In genomic region chr9:111599092-111599947, GRCh38 we compare ENCODE assay signal across 7 cellular contexts. TPM values are rescaled to one million over a fixed set of nuclear protein-coding genes. Genes with fewer than 3 reads are reported as not detected.
DNase-seq lines count a peak whose midpoint lies in the region; FAIRE-seq and TF ChIP-seq lines count a peak whose summit lies in the region.

PTGR1 (minus strand) TSS chr9:111599647; CDS start chr9:111597422, 2,225 bp downstream.

- DNase-seq in GM12891 (ENCODE audit: insufficient read length, low spot score), result peak; percentile 43
- DNase-seq in UCSD-AML1 (lab: John Stamatoyannopoulos, UW; ENCODE audit: unreplicated experiment), result peak; percentile 70
- peak; percentile 39 to 76 for DNase-seq in dermis microvascular lymphatic vessel endothelial cell (ENCODE audit: low read depth in 2 of 2)
- DNase-seq in spleen, result peak; percentile 86
- DNase-seq in NCI-H1092 (lab: John Stamatoyannopoulos, UW), result no peak

- H3K36me3 ChIP-seq in spleen, result peaks cover 0 to 7% (median 0%) of the 10 kb centered on the region in 6 donors

- peak within 1 kb of the TSS; percentile 30 for H3K27ac ChIP-seq in layer of hippocampus (ENCODE audit: low read depth, low read length)
- peak within 1 kb of the TSS in 7 of 8 donors; percentile 63 to 82 (median 74) for H3K27ac ChIP-seq in spleen

- no peaks in the 10 kb centered on the region for H3K9me3 ChIP-seq in spleen

- TF ChIP-seq RAD21 in Ishikawa (IDR thresholded peaks at IDR 0.05; ENCODE audit: low read depth), result no peak

- peak within 1 kb of the TSS; percentile 48 to 74 (median 55) for H3K4me3 ChIP-seq in spleen

- peaks cover 0 to 30% (median 27%) of the 10 kb centered on the region in 6 donors for H3K4me1 ChIP-seq in spleen

- peak; percentile 81 for FAIRE-seq in GM12891 (lab: Jason Lieb, UNC)

- 1 to 3% (median 3%) methylated on average over 50 to 64 of the region's 64 CpGs for WGBS in spleen, 5 donors

- intact Hi-C loops in spleen (cut with DNase I; ENCODE audit: low total_unique reads), result no loop called here

- 0 out of 2 replicates have a peak, but pooled peaks have one; percentile 14 for TF ChIP-seq EP300 in Ishikawa (IDR thresholded peaks at IDR 0.05; ENCODE audit: borderline replicate concordance)

- TF ChIP-seq POLR2A in GM12891 (IDR thresholded peaks at IDR 0.05; ENCODE audit: low read depth, low read length), result no peak
- no peak for TF ChIP-seq POLR2A in spleen (IDR thresholded peaks at IDR 0.05)

- H3K27me3 ChIP-seq in layer of hippocampus (ENCODE audit: control insufficient read depth, insufficient read depth, low read length) (no peaks in the 10 kb centered on the region), spleen (replicated peaks in 1 of 7) (peaks cover 0 to 40% (median 11%) of the 10 kb centered on the region in 7 donors)

- no peak for TF ChIP-seq CTCF in spleen (IDR thresholded peaks at IDR 0.05 in 8 of 11, conservative IDR thresholded peaks at IDR 0.05 in 3 of 11)

TF ChIP-seq in GM12891, 5 proteins besides CTCF, POLR2A, EP300 and RAD21:
- TF ChIP-seq SPI1 (IDR thresholded peaks at IDR 0.05; ENCODE audit: low read depth, low read length), result no peak
- no peak for TF ChIP-seq PAX5 (IDR thresholded peaks at IDR 0.05; ENCODE audit: insufficient read depth, low read length, severe bottlenecking)
- no peak for TF ChIP-seq TAF1 (IDR thresholded peaks at IDR 0.05; ENCODE audit: low read depth, low read length)
- TF ChIP-seq POLR2AphosphoS5 (IDR thresholded peaks at IDR 0.05; ENCODE audit: low read depth, low read length), result no peak
- TF ChIP-seq POU2F2 (IDR thresholded peaks at IDR 0.05; ENCODE audit: low read depth, low read length), result no peak; the same call in 1 of the 2 replicates

TF ChIP-seq in Ishikawa, 13 proteins besides CTCF, POLR2A, EP300 and RAD21:
- peak; percentile 81 for TF ChIP-seq TAF1 (IDR thresholded peaks at IDR 0.05; ENCODE audit: low read depth)
- TF ChIP-seq TEAD4 (IDR thresholded peaks at IDR 0.05), result no peak
- peak; percentile 55 for TF ChIP-seq MAX (IDR thresholded peaks at IDR 0.05)
- no peak for TF ChIP-seq REST (IDR thresholded peaks at IDR 0.05; ENCODE audit: low read depth)
- TF ChIP-seq CEBPB (IDR thresholded peaks at IDR 0.05), result no peak
- TF ChIP-seq YY1 (IDR thresholded peaks at IDR 0.05; ENCODE audit: low read depth), result peak; percentile 15; the same call in 1 of the 2 replicates
- no peak for TF ChIP-seq CREB1 (IDR thresholded peaks at IDR 0.05; ENCODE audit: low read depth)
- peak; percentile 99 for TF ChIP-seq EGR1 (IDR thresholded peaks at IDR 0.05)
- no peak; the same call in 1 of the 2 replicates for TF ChIP-seq TCF12 (IDR thresholded peaks at IDR 0.05; ENCODE audit: low read depth)
- no peak for TF ChIP-seq NFIC (IDR thresholded peaks at IDR 0.05)
- TF ChIP-seq ZBTB7A (IDR thresholded peaks at IDR 0.05; ENCODE audit: low read depth), result peak; percentile 59; the same call in 1 of the 2 replicates
- no peak for TF ChIP-seq FOXM1 (IDR thresholded peaks at IDR 0.05; ENCODE audit: borderline replicate concordance, low read depth)
- no peak for TF ChIP-seq USF1 (IDR thresholded peaks at IDR 0.05)
TF ChIP-seq in Ishikawa: peak in this region for 5.

RNA-seq across cellular contexts. Expression of gene PTGR1, which starts in this region (rescaled TPM):
- 26.5 TPM for polyA plus RNA-seq in GM12891 (2012; ENCODE audit: low read depth, missing spikeins)
- total RNA-seq in dermis microvascular lymphatic vessel endothelial cell (6.8 and 12.2 TPM in 2 replicates), spleen (10 to 100 TPM in 4 of 7 donors, 1 to 10 TPM in 3; 7.1 to 14.6 (median 11.8) TPM)
- 1 to 10 TPM; 2.8 to 4.1 (median 3.2) TPM for polyA plus RNA-seq in spleen
